In the genomic region with DNA sequence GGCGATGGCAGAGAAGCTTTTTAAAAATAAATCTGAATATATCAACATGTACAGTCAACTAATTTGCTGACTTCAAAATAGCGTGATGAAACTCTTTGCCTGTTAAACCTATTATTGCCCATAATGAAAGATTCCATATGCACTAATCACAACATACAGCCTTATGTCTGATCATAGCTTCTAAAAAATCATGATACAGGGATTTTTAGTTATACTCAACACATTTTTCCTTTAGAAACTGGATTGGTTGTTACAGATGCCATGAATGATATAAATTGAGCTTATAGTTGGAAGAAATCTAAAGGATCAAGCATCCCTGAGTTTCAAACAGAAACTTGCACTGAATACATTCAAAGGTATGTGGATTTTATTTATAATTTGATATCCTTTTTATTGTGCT, we compare ENCODE assay signal across 8 cellular contexts. TPM values are rescaled to one million over a fixed set of nuclear protein-coding genes. Genes with fewer than 3 reads are reported as not detected.
"Had no signal": no experiment of that assay in that cellular context is flagged by ENCODE, and none has a peak within 500 bp of the region (broad histone marks: within the 10 kb centered on the region; RNA-seq: fewer than 3 reads in every experiment).

TSS of gene AMELX (plus strand) at position 301 of the 400 bp plus-strand sequence. CDS start 1,376 bp downstream, outside the sequence.

- DNase-seq: GDM1, GF-D8 had no signal

- FAIRE-seq: GM12878, GM12891, GM12892, GM18507, GM19239 had no signal

- H3K4me3 ChIP-seq: GM12878 had no signal

- ATAC-seq: GM12878 had no signal

RNA-seq across cellular contexts. Expression of gene AMELX, which starts in this region (rescaled TPM):
- total RNA-seq: G401, GM12878 had no signal
